Comparison of ENCODE assay signal across 1 cellular context in the genomic region with DNA sequence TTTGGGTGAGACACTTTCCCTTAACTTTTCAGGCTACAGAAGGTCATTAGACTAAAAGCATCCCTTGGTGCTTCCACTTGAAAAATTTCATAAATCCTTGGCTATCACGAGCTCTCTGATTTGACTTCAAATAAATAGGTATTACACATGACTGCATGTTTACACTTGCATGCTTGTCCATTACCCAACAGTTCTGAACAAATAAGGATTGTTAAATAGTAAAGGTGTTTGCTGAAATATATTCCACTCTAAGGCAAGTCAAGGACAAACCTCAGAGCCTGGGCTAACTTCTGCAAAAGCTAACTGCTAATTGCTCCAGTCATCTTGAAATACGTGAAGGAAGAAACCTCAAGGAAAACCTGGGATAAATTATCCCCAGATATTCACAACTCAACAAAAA.
TF ChIP-seq lines count a peak whose summit lies in the region.

No MANE protein-coding gene starts in this region.

TF ChIP-seq in HepG2, 621 proteins besides CTCF, POLR2A, EP300 and RAD21 (continued from another document and continues in another):
- TF ChIP-seq MYPOP (CRISPR knock-in tag; IDR thresholded peaks at IDR 0.05) (no peak; the same call in 1 of the 2 replicates), SOX6 (IDR thresholded peaks at IDR 0.05) (no peak), SOX6 (CRISPR knock-in tag; IDR thresholded peaks at IDR 0.05) (peak; percentile 84; the same call in 1 of the 2 replicates), SCMH1 (CRISPR knock-in tag; IDR thresholded peaks at IDR 0.05; ENCODE audit: borderline replicate concordance) (no peak), TBX3 (IDR thresholded peaks at IDR 0.05; ENCODE audit: borderline replicate concordance) (peak; percentile 90), FOXK1 (CRISPR knock-in tag; IDR thresholded peaks at IDR 0.05; ENCODE audit: borderline replicate concordance, low read depth) (peak; percentile 88), FOXO1 (CRISPR knock-in tag; IDR thresholded peaks at IDR 0.05) (peak; percentile 84), ZKSCAN8 (CRISPR knock-in tag; IDR thresholded peaks at IDR 0.05; ENCODE audit: borderline replicate concordance) (peak; percentile 80; the same call in 1 of the 2 replicates), CHD4 (IDR thresholded peaks at IDR 0.05; ENCODE audit: borderline replicate concordance, low read length) (no peak), HOXA5 (CRISPR knock-in tag; IDR thresholded peaks at IDR 0.05) (peak; percentile 46; the same call in 1 of the 2 replicates), HMGXB3 (CRISPR knock-in tag; IDR thresholded peaks at IDR 0.05; ENCODE audit: borderline replicate concordance) (peak; percentile 64; the same call in 1 of the 2 replicates), ZNF792 (CRISPR knock-in tag; IDR thresholded peaks at IDR 0.05) (0 out of 2 replicates have a peak, but pooled peaks have one; percentile 28), HHEX (CRISPR knock-in tag; IDR thresholded peaks at IDR 0.05) (peak; percentile 68; the same call in 1 of the 2 replicates), MAFG (CRISPR knock-in tag; IDR thresholded peaks at IDR 0.05) (no peak), JUN (CRISPR knock-in tag; IDR thresholded peaks at IDR 0.05) (peak; percentile 48; the same call in 1 of the 2 replicates), GMEB1 (CRISPR knock-in tag; IDR thresholded peaks at IDR 0.05; ENCODE audit: borderline replicate concordance) (no peak), MAF1 (CRISPR knock-in tag; IDR thresholded peaks at IDR 0.05; ENCODE audit: borderline replicate concordance) (no peak), DPF2 (CRISPR knock-in tag; IDR thresholded peaks at IDR 0.05; ENCODE audit: borderline replicate concordance, low read depth) (peak; percentile 81), TFDP1 (CRISPR knock-in tag; IDR thresholded peaks at IDR 0.05; ENCODE audit: borderline replicate concordance) (no peak), MIER3 (CRISPR knock-in tag; IDR thresholded peaks at IDR 0.05; ENCODE audit: borderline replicate concordance) (peak; percentile 85; the same call in 1 of the 2 replicates), HDAC1 (CRISPR knock-in tag; IDR thresholded peaks at IDR 0.05) (peak; percentile 46), IKZF4 (CRISPR knock-in tag; IDR thresholded peaks at IDR 0.05; ENCODE audit: borderline replicate concordance, low read depth, not compliant biosample characterization) (no peak), MXI1 (IDR thresholded peaks at IDR 0.05; ENCODE audit: borderline replicate concordance, low read depth, low read length) (peak; percentile 55; the same call in 1 of the 3 replicates), PPARG (CRISPR knock-in tag; conservative IDR thresholded peaks at IDR 0.05) (peak; percentile 69; the same call in 1 of the 2 replicates), RARA (CRISPR knock-in tag; IDR thresholded peaks at IDR 0.05) (peak; percentile 84), ZBTB43 (CRISPR knock-in tag; conservative IDR thresholded peaks at IDR 0.05) (no peak), THAP11 (CRISPR knock-in tag; IDR thresholded peaks at IDR 0.05) (peak; percentile 71), PAX8 (CRISPR knock-in tag; IDR thresholded peaks at IDR 0.05; ENCODE audit: borderline replicate concordance) (no peak), ZNF143 (CRISPR knock-in tag; IDR thresholded peaks at IDR 0.05) (no peak), MIXL1 (CRISPR knock-in tag; IDR thresholded peaks at IDR 0.05) (peak; percentile 77), HNF4A (CRISPR knock-in tag; IDR thresholded peaks at IDR 0.05) (peak; percentile 55), NR2F6 (IDR thresholded peaks at IDR 0.05) (peak; percentile 77), NR2F6 (CRISPR knock-in tag; IDR thresholded peaks at IDR 0.05) (peak; percentile 66; the same call in 1 of the 2 replicates), BHLHE40 (IDR thresholded peaks at IDR 0.05; ENCODE audit: low read length) (peak; percentile 57; the same call in 1 of the 2 replicates), HNRNPK (IDR thresholded peaks at IDR 0.05; ENCODE audit: low read depth, low read length, poor library complexity, severe bottlenecking) (no peak), MTF2 (CRISPR knock-in tag; IDR thresholded peaks at IDR 0.05; ENCODE audit: borderline replicate concordance) (no peak), ZNF713 (CRISPR knock-in tag; IDR thresholded peaks at IDR 0.05) (no peak), GFI1 (CRISPR knock-in tag; IDR thresholded peaks at IDR 0.05; ENCODE audit: borderline replicate concordance) (peak; percentile 88), ELF3 (CRISPR knock-in tag; IDR thresholded peaks at IDR 0.05) (peak; percentile 74), NFKBIZ (CRISPR knock-in tag; IDR thresholded peaks at IDR 0.05) (peak; percentile 82), ZNF24 (IDR thresholded peaks at IDR 0.05) (0 out of 2 replicates have a peak, but pooled peaks have one; percentile 37), KLF16 (CRISPR knock-in tag; IDR thresholded peaks at IDR 0.05) (peak in 1 of 2 experiments; percentile 90; a peak in 2 of 4 replicates), BCL6 (CRISPR knock-in tag; IDR thresholded peaks at IDR 0.05) (peak; percentile 86), KLF9 (CRISPR knock-in tag; IDR thresholded peaks at IDR 0.05; ENCODE audit: low read depth) (no peak), ZNF746 (CRISPR knock-in tag; IDR thresholded peaks at IDR 0.05) (no peak; the same call in 1 of the 2 replicates), ASH2L (IDR thresholded peaks at IDR 0.05; ENCODE audit: insufficient read length, low read depth, low read length) (peak; percentile 54)
- TF ChIP-seq, protein P1, sequence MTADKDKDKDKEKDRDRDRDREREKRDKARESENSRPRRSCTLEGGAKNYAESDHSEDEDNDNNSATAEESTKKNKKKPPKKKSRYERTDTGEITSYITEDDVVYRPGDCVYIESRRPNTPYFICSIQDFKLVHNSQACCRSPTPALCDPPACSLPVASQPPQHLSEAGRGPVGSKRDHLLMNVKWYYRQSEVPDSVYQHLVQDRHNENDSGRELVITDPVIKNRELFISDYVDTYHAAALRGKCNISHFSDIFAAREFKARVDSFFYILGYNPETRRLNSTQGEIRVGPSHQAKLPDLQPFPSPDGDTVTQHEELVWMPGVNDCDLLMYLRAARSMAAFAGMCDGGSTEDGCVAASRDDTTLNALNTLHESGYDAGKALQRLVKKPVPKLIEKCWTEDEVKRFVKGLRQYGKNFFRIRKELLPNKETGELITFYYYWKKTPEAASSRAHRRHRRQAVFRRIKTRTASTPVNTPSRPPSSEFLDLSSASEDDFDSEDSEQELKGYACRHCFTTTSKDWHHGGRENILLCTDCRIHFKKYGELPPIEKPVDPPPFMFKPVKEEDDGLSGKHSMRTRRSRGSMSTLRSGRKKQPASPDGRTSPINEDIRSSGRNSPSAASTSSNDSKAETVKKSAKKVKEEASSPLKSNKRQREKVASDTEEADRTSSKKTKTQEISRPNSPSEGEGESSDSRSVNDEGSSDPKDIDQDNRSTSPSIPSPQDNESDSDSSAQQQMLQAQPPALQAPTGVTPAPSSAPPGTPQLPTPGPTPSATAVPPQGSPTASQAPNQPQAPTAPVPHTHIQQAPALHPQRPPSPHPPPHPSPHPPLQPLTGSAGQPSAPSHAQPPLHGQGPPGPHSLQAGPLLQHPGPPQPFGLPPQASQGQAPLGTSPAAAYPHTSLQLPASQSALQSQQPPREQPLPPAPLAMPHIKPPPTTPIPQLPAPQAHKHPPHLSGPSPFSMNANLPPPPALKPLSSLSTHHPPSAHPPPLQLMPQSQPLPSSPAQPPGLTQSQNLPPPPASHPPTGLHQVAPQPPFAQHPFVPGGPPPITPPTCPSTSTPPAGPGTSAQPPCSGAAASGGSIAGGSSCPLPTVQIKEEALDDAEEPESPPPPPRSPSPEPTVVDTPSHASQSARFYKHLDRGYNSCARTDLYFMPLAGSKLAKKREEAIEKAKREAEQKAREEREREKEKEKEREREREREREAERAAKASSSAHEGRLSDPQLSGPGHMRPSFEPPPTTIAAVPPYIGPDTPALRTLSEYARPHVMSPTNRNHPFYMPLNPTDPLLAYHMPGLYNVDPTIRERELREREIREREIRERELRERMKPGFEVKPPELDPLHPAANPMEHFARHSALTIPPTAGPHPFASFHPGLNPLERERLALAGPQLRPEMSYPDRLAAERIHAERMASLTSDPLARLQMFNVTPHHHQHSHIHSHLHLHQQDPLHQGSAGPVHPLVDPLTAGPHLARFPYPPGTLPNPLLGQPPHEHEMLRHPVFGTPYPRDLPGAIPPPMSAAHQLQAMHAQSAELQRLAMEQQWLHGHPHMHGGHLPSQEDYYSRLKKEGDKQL (CRISPR knock-in tag; IDR thresholded peaks at IDR 0.05; ENCODE audit: low read depth): peak; percentile 85; the same call in 1 of the 2 replicates
- TF ChIP-seq, protein P2, sequence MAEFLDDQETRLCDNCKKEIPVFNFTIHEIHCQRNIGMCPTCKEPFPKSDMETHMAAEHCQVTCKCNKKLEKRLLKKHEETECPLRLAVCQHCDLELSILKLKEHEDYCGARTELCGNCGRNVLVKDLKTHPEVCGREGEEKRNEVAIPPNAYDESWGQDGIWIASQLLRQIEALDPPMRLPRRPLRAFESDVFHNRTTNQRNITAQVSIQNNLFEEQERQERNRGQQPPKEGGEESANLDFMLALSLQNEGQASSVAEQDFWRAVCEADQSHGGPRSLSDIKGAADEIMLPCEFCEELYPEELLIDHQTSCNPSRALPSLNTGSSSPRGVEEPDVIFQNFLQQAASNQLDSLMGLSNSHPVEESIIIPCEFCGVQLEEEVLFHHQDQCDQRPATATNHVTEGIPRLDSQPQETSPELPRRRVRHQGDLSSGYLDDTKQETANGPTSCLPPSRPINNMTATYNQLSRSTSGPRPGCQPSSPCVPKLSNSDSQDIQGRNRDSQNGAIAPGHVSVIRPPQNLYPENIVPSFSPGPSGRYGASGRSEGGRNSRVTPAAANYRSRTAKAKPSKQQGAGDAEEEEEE (CRISPR knock-in tag; IDR thresholded peaks at IDR 0.05; ENCODE audit: borderline replicate concordance): no peak
- TF ChIP-seq, protein P3, sequence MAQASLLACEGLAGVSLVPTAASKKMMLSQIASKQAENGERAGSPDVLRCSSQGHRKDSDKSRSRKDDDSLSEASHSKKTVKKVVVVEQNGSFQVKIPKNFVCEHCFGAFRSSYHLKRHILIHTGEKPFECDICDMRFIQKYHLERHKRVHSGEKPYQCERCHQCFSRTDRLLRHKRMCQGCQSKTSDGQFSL (CRISPR knock-in tag; IDR thresholded peaks at IDR 0.05): no peak
